ENCODE assay signal across 1 cellular context in genomic region chr2:70565039-70565731, GRCh38.
TF ChIP-seq lines count a peak whose summit lies in the region.

No MANE protein-coding gene starts in this region.

TF ChIP-seq in HepG2, 621 proteins besides CTCF, POLR2A, EP300 and RAD21 (continued from another document and continues in another):
- peak; percentile 30; the same call in 1 of the 2 replicates for TF ChIP-seq MLX (CRISPR knock-in tag; IDR thresholded peaks at IDR 0.05)
- peak; percentile 80 for TF ChIP-seq ZBTB43 (CRISPR knock-in tag; conservative IDR thresholded peaks at IDR 0.05)
- peak; percentile 80 for TF ChIP-seq HOXA3 (CRISPR knock-in tag; IDR thresholded peaks at IDR 0.05)
- TF ChIP-seq TFDP2 (CRISPR knock-in tag; IDR thresholded peaks at IDR 0.05) = peak; percentile 51; the same call in 1 of the 2 replicates
- peak; percentile 84 for TF ChIP-seq ZGPAT (CRISPR knock-in tag; IDR thresholded peaks at IDR 0.05)
- TF ChIP-seq ZFP82 (CRISPR knock-in tag; IDR thresholded peaks at IDR 0.05; ENCODE audit: borderline replicate concordance) = no peak
- TF ChIP-seq STAT5B (CRISPR knock-in tag; IDR thresholded peaks at IDR 0.05) = no peak
- TF ChIP-seq POLR2AphosphoS5 (IDR thresholded peaks at IDR 0.05; ENCODE audit: low read depth, low read length) = no peak
- TF ChIP-seq ATF2 (CRISPR knock-in tag; IDR thresholded peaks at IDR 0.05) = peak; percentile 45; the same call in 1 of the 2 replicates
- peak; percentile 15; the same call in 1 of the 2 replicates for TF ChIP-seq ZNF768 (CRISPR knock-in tag; IDR thresholded peaks at IDR 0.05)
- no peak for TF ChIP-seq ZNF30 (CRISPR knock-in tag; IDR thresholded peaks at IDR 0.05)
- no peak for TF ChIP-seq ZNF703 (CRISPR knock-in tag; IDR thresholded peaks at IDR 0.05; ENCODE audit: borderline replicate concordance)
- peak; percentile 30; the same call in 1 of the 2 replicates for TF ChIP-seq MIER3 (CRISPR knock-in tag; IDR thresholded peaks at IDR 0.05; ENCODE audit: borderline replicate concordance)
- TF ChIP-seq NBN (conservative IDR thresholded peaks at IDR 0.05) = no peak
- TF ChIP-seq CCAR2 (optimal IDR thresholded peaks at IDR 0.05; ENCODE audit: low read depth, low read length) = no peak
- no peak for TF ChIP-seq IRF9 (CRISPR knock-in tag; IDR thresholded peaks at IDR 0.05; ENCODE audit: borderline replicate concordance)
- TF ChIP-seq HCFC1 (IDR thresholded peaks at IDR 0.05; ENCODE audit: low read depth, low read length) = no peak
- TF ChIP-seq ZNF501 (CRISPR knock-in tag; IDR thresholded peaks at IDR 0.05) = 0 out of 2 replicates have a peak, but pooled peaks have one; percentile 27
- TF ChIP-seq ZNF558 (CRISPR knock-in tag; IDR thresholded peaks at IDR 0.05; ENCODE audit: borderline replicate concordance) = no peak
- TF ChIP-seq TCF7 (IDR thresholded peaks at IDR 0.05; ENCODE audit: low read depth) = peak; percentile 68
- no peak for TF ChIP-seq MBD4 (IDR thresholded peaks at IDR 0.05; ENCODE audit: borderline replicate concordance, low read length)
- TF ChIP-seq ZNF839 (CRISPR knock-in tag; IDR thresholded peaks at IDR 0.05; ENCODE audit: borderline replicate concordance) = no peak
- TF ChIP-seq ZNF770 (CRISPR knock-in tag; IDR thresholded peaks at IDR 0.05) = no peak
- TF ChIP-seq ZNF563 (CRISPR knock-in tag; IDR thresholded peaks at IDR 0.05) = no peak
- peak; percentile 45; the same call in 1 of the 2 replicates for TF ChIP-seq ZMYM3 (CRISPR knock-in tag; IDR thresholded peaks at IDR 0.05)
- TF ChIP-seq KDM1A (CRISPR knock-in tag; IDR thresholded peaks at IDR 0.05) = peak; percentile 9; the same call in 1 of the 2 replicates
- peak; percentile 88 for TF ChIP-seq ZNF503 (CRISPR knock-in tag; IDR thresholded peaks at IDR 0.05)
- TF ChIP-seq ELF3 (CRISPR knock-in tag; IDR thresholded peaks at IDR 0.05) = peak; percentile 89
- TF ChIP-seq PHF8 (CRISPR knock-in tag; IDR thresholded peaks at IDR 0.05) = peak; percentile 36; the same call in 1 of the 2 replicates
- TF ChIP-seq EHMT2 (IDR thresholded peaks at IDR 0.05; ENCODE audit: borderline replicate concordance, low read depth, low read length) = peak; percentile 87; the same call in 1 of the 2 replicates
- peak; percentile 59; the same call in 1 of the 2 replicates for TF ChIP-seq ZSCAN5A (CRISPR knock-in tag; IDR thresholded peaks at IDR 0.05; ENCODE audit: borderline replicate concordance)
- TF ChIP-seq ZNF784 (CRISPR knock-in tag; IDR thresholded peaks at IDR 0.05; ENCODE audit: borderline replicate concordance) = no peak
- TF ChIP-seq CEBPB (IDR thresholded peaks at IDR 0.05; ENCODE audit: borderline replicate concordance, low read depth, low read length) = no peak
- peak; percentile 88 for TF ChIP-seq HNF4A (CRISPR knock-in tag; IDR thresholded peaks at IDR 0.05)
- TF ChIP-seq NCOA1 (CRISPR knock-in tag; IDR thresholded peaks at IDR 0.05) = no peak
- TF ChIP-seq ZBTB3 (CRISPR knock-in tag; IDR thresholded peaks at IDR 0.05; ENCODE audit: borderline replicate concordance, low read depth) = no peak
- no peak for TF ChIP-seq MTERF4 (CRISPR knock-in tag; IDR thresholded peaks at IDR 0.05)
- TF ChIP-seq ZNF776 (CRISPR knock-in tag; IDR thresholded peaks at IDR 0.05) = no peak
- TF ChIP-seq ZBTB7A (CRISPR knock-in tag; IDR thresholded peaks at IDR 0.05) = peak; percentile 90; the same call in 1 of the 2 replicates
- TF ChIP-seq TFE3 (CRISPR knock-in tag; IDR thresholded peaks at IDR 0.05) = 0 out of 2 replicates have a peak, but pooled peaks have one; percentile 32
- no peak for TF ChIP-seq MBNL3 (CRISPR knock-in tag; conservative IDR thresholded peaks at IDR 0.05)
- TF ChIP-seq CEBPG (CRISPR knock-in tag; IDR thresholded peaks at IDR 0.05) = peak; percentile 52
- TF ChIP-seq CBX2 (IDR thresholded peaks at IDR 0.05; ENCODE audit: low read depth, low read length) = no peak
- TF ChIP-seq CBX2 (CRISPR knock-in tag; IDR thresholded peaks at IDR 0.05; ENCODE audit: low read depth) = no peak
- TF ChIP-seq BRF2 (CRISPR knock-in tag; IDR thresholded peaks at IDR 0.05) = 0 out of 2 replicates have a peak, but pooled peaks have one; percentile 46
- peak; percentile 57; the same call in 1 of the 2 replicates for TF ChIP-seq MIXL1 (CRISPR knock-in tag; IDR thresholded peaks at IDR 0.05)
- TF ChIP-seq PITX1 (CRISPR knock-in tag; IDR thresholded peaks at IDR 0.05) = peak; percentile 99
- 0 out of 2 replicates have a peak, but pooled peaks have one; percentile 31 for TF ChIP-seq TOE1 (CRISPR knock-in tag; IDR thresholded peaks at IDR 0.05)
